8 cellular contexts compared by ENCODE assay signal in the genomic region with DNA sequence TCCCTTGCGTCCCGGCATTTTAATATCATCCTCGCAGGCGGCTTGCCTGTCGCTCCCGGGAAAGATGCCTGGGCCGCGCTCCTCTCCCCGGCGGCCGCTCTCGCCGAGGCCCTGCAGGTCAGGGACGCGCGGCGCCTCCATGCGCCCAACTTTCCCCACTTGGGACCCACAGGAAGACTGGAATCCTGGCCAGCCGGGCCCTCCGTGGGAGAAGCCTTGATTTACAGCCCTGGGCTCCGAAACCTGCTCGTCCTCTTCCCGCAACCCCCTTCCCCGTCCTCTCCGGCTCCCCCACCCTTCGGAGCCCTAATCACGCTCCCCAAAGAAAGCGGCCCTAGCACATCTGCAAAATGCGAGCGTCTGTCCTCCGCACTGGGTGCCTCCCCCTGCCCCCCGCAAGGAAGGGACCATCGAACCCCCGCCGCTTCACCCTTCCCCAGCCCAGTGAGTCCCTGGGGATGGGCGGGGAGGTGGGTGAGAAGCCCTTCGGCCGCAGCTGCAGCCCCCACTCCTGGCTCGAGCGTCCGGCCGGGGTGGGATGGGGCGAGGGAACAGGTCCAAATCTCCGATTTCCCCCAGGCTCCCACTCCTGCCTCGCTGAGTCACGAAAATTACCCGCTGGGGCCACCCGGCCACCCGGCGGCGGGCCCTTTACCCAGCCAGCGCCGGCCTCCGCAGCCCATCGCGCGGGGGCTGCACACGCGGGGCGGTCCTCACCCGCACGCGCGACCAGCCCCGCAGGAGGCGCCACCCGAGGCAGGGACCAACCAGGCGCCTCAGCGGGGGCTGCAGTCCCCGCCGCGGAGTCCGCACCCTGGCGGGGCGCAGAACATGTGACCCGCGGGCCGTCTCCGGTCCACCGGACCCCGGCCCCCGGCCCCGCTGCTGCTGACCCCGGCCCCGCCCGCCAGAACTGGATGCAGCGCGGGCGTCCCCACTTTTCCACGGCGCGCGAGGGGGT. TPM values are rescaled to one million over a fixed set of nuclear protein-coding genes. Genes with fewer than 3 reads are reported as not detected.
DNase-seq lines count a peak whose midpoint lies in the region; TF ChIP-seq lines count a peak whose summit lies in the region.

No MANE protein-coding gene starts in this region.

- peak; percentile 65 for DNase-seq in D341Med (ENCODE audit: low spot score)
- peak in 1 of 2 experiments; percentile 41 for DNase-seq in HAP-1 (ENCODE audit: low spot score in 2 of 2)
- DNase-seq in SK-N-MC (ENCODE audit: low read depth, low spot score), result no peak
- peak; percentile 11 for DNase-seq in glomerular visceral epithelial cell (ENCODE audit: extremely low spot score)
- no peak for DNase-seq in progenitor cell of endocrine pancreas (ENCODE audit: low spot score, unreplicated experiment)
- DNase-seq in activated CD4-positive, CD25-positive, alpha-beta regulatory T cell treated with anti-CD3 and anti-CD28 coated beads, Interleukin-2, amount 50 U/mL, for 72 hours, result no peak
- DNase-seq in NCI-H2107 treated with DMSO at 0.1 percent for 48 hours (lab: John Stamatoyannopoulos, UW; ENCODE audit: unreplicated experiment), result no peak
- DNase-seq in SHP77 (lab: John Stamatoyannopoulos, UW), result no peak

- no peak overlapping the region for H3K27ac ChIP-seq in SK-N-MC

- no peak overlapping the region for H3K9ac ChIP-seq in SK-N-MC (ENCODE audit: insufficient read length)

- H3K4me3 ChIP-seq in HAP-1, result peak overlapping the region; percentile 55
- peak overlapping the region; percentile 74 for H3K4me3 ChIP-seq in SK-N-MC

- peaks cover 4% of the 10 kb centered on the region for H3K4me1 Mint-ChIP-seq in progenitor cell of endocrine pancreas (ENCODE audit: low read depth)

- peak overlapping the region; percentile 24 for H3K27ac Mint-ChIP-seq in progenitor cell of endocrine pancreas

- H3K4me3 Mint-ChIP-seq in progenitor cell of endocrine pancreas (ENCODE audit: low read depth), result peak overlapping the region; percentile 70

- TF ChIP-seq CTCF in progenitor cell of endocrine pancreas (IDR thresholded peaks at IDR 0.05; ENCODE audit: unreplicated experiment), result no peak

- H3K9me3 Mint-ChIP-seq in progenitor cell of endocrine pancreas (ENCODE audit: low read depth), result no peaks in the 10 kb centered on the region

- H3K27me3 ChIP-seq in HAP-1 (ENCODE audit: low read depth), result no peaks in the 10 kb centered on the region

- H3K4me1 ChIP-seq in HAP-1, result no peaks in the 10 kb centered on the region; the same call in 1 of the 2 replicates

- in situ Hi-C loops in HAP-1 (cut with MboI; ENCODE audit: low sequenced_read_pairs), result no loop called here

- H3K9me3 ChIP-seq in HAP-1, result no peaks in the 10 kb centered on the region
- H3K9me3 ChIP-seq in SK-N-MC (ENCODE audit: low read depth, low read length), result no peaks in the 10 kb centered on the region

- peaks cover 73% of the 10 kb centered on the region for H3K27me3 Mint-ChIP-seq in progenitor cell of endocrine pancreas

- no peaks in the 10 kb centered on the region for H3K36me3 Mint-ChIP-seq in progenitor cell of endocrine pancreas (ENCODE audit: insufficient read depth)

- H3K36me3 ChIP-seq in HAP-1 (replicated peaks) (no peaks in the 10 kb centered on the region), SK-N-MC (ENCODE audit: insufficient read depth, low read length) (no peaks in the 10 kb centered on the region)

RNA-seq across cellular contexts. Expression of a gene that starts 0.7 kb away (rescaled TPM):
- 9.1 and 10.3 TPM in 2 replicates for total RNA-seq in progenitor cell of endocrine pancreas

Comparison
In these comparisons a context has a peak if more than half of its experiments do, and no peak if none do; other contexts are left out.
1. DNase-seq: peak in D341Med (single experiment) and glomerular visceral epithelial cell (single experiment); none in SK-N-MC (single experiment), progenitor cell of endocrine pancreas (single experiment), activated CD4-positive, CD25-positive, alpha-beta regulatory T cell treated with anti-CD3 and anti-CD28 coated beads, Interleukin-2, amount 50 U/mL, for 72 hours (single experiment), NCI-H2107 treated with DMSO at 0.1 percent for 48 hours (single experiment) and SHP77 (0 of 2).